Comparison of ENCODE assay signal across 3 cellular contexts in the genomic region with DNA sequence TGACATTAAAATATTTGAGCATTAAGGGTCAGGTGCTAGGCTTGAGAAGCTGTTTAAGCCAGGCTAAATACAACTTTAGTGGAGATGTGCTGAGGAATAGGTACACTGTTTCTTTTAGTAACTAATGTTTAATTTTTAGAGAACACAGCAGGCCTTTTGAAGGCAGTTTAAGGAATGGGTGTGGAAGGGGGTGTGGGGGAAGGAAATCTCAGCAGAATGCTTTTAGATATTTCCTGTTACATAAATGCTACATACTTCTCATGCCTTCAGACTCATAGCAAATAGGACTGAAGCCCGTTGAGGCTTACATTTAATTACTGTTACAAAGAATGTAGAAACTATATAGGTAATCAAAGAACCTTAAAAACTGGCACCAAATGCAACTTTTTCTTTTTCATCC.
TF ChIP-seq lines count a peak whose summit lies in the region.

No MANE protein-coding gene starts in this region.

TF ChIP-seq in A549, 52 proteins besides CTCF, POLR2A, EP300 and RAD21:
- no peak for TF ChIP-seq FOSL2 (IDR thresholded peaks at IDR 0.05)
- TF ChIP-seq FOSL2 (CRISPR knock-in tag; IDR thresholded peaks at IDR 0.05): no peak
- TF ChIP-seq ZNF302 (CRISPR knock-in tag; IDR thresholded peaks at IDR 0.05): no peak
- TF ChIP-seq ESRRA (IDR thresholded peaks at IDR 0.05; ENCODE audit: borderline replicate concordance, low read length): no peak
- TF ChIP-seq, protein P1, sequence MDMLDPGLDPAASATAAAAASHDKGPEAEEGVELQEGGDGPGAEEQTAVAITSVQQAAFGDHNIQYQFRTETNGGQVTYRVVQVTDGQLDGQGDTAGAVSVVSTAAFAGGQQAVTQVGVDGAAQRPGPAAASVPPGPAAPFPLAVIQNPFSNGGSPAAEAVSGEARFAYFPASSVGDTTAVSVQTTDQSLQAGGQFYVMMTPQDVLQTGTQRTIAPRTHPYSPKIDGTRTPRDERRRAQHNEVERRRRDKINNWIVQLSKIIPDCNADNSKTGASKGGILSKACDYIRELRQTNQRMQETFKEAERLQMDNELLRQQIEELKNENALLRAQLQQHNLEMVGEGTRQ (IDR thresholded peaks at IDR 0.05): no peak
- no peak for TF ChIP-seq CBX2 (IDR thresholded peaks at IDR 0.05; ENCODE audit: borderline replicate concordance, low read depth)
- no peak for TF ChIP-seq ZSCAN20 (CRISPR knock-in tag; IDR thresholded peaks at IDR 0.05)
- TF ChIP-seq ZFP36 (IDR thresholded peaks at IDR 0.05; ENCODE audit: borderline replicate concordance, partially characterized antibody): no peak
- TF ChIP-seq RFX5 (IDR thresholded peaks at IDR 0.05): no peak
- no peak for TF ChIP-seq HOXA7 (CRISPR knock-in tag; IDR thresholded peaks at IDR 0.05)
- no peak for TF ChIP-seq MAZ (IDR thresholded peaks at IDR 0.05; ENCODE audit: borderline replicate concordance, low read depth, low read length)
- TF ChIP-seq, protein P2, sequence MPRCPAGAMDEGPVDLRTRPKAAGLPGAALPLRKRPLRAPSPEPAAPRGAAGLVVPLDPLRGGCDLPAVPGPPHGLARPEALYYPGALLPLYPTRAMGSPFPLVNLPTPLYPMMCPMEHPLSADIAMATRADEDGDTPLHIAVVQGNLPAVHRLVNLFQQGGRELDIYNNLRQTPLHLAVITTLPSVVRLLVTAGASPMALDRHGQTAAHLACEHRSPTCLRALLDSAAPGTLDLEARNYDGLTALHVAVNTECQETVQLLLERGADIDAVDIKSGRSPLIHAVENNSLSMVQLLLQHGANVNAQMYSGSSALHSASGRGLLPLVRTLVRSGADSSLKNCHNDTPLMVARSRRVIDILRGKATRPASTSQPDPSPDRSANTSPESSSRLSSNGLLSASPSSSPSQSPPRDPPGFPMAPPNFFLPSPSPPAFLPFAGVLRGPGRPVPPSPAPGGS (IDR thresholded peaks at IDR 0.05): no peak
- TF ChIP-seq KDM5A (IDR thresholded peaks at IDR 0.05): no peak
- TF ChIP-seq BHLHE40 (IDR thresholded peaks at IDR 0.05; ENCODE audit: low read depth, low read length): no peak
- TF ChIP-seq KDM1A (IDR thresholded peaks at IDR 0.05; ENCODE audit: low read depth): no peak
- TF ChIP-seq HEYL (CRISPR knock-in tag; IDR thresholded peaks at IDR 0.05): no peak
- TF ChIP-seq FOXS1 (CRISPR knock-in tag; IDR thresholded peaks at IDR 0.05): no peak
- TF ChIP-seq TP53 (CRISPR knock-in tag; IDR thresholded peaks at IDR 0.05): no peak
- TF ChIP-seq, protein P3, sequence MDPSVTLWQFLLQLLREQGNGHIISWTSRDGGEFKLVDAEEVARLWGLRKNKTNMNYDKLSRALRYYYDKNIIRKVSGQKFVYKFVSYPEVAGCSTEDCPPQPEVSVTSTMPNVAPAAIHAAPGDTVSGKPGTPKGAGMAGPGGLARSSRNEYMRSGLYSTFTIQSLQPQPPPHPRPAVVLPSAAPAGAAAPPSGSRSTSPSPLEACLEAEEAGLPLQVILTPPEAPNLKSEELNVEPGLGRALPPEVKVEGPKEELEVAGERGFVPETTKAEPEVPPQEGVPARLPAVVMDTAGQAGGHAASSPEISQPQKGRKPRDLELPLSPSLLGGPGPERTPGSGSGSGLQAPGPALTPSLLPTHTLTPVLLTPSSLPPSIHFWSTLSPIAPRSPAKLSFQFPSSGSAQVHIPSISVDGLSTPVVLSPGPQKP (IDR thresholded peaks at IDR 0.05; ENCODE audit: low read depth, low read length): no peak

TF ChIP-seq in IMR-90, 13 proteins besides CTCF, POLR2A, EP300 and RAD21:
- TF ChIP-seq RCOR1 (IDR thresholded peaks at IDR 0.05; ENCODE audit: insufficient replicate concordance, low read length) (no peak), RFX5 (IDR thresholded peaks at IDR 0.05; ENCODE audit: low read depth, low read length) (no peak), NFE2L2 (IDR thresholded peaks at IDR 0.05; ENCODE audit: low read depth, low read length) (no peak), MAFK (IDR thresholded peaks at IDR 0.05; ENCODE audit: low read depth, low read length) (no peak), BHLHE40 (IDR thresholded peaks at IDR 0.05; ENCODE audit: low read depth, low read length) (no peak), FOS (IDR thresholded peaks at IDR 0.05; ENCODE audit: low read depth, low read length) (no peak), MAZ (IDR thresholded peaks at IDR 0.05; ENCODE audit: borderline replicate concordance, low read depth, low read length) (no peak), SMC3 (IDR thresholded peaks at IDR 0.05; ENCODE audit: low read depth, low read length) (no peak), CEBPB (IDR thresholded peaks at IDR 0.05; ENCODE audit: low read depth, low read length) (no peak), CHD1 (IDR thresholded peaks at IDR 0.05; ENCODE audit: low read depth, low read length) (no peak), MXI1 (IDR thresholded peaks at IDR 0.05; ENCODE audit: borderline replicate concordance, low read depth, low read length) (no peak)
- TF ChIP-seq, protein P1 (IDR thresholded peaks at IDR 0.05; ENCODE audit: low read depth, low read length): no peak
- TF ChIP-seq, protein P3 (IDR thresholded peaks at IDR 0.05; ENCODE audit: borderline replicate concordance, low read depth, low read length): no peak
TF ChIP-seq in IMR-90: peak in this region for 0.

TF ChIP-seq in GM12891, 5 proteins besides CTCF, POLR2A, EP300 and RAD21:
- no peak for TF ChIP-seq POU2F2 (IDR thresholded peaks at IDR 0.05; ENCODE audit: low read depth, low read length)
- TF ChIP-seq TAF1 (IDR thresholded peaks at IDR 0.05; ENCODE audit: low read depth, low read length): no peak
- no peak for TF ChIP-seq PAX5 (IDR thresholded peaks at IDR 0.05; ENCODE audit: insufficient read depth, low read length, severe bottlenecking)
- no peak for TF ChIP-seq POLR2AphosphoS5 (IDR thresholded peaks at IDR 0.05; ENCODE audit: low read depth, low read length)
- TF ChIP-seq SPI1 (IDR thresholded peaks at IDR 0.05; ENCODE audit: low read depth, low read length): no peak
